ENCODE assay signal across 18 cellular contexts in the genomic region with DNA sequence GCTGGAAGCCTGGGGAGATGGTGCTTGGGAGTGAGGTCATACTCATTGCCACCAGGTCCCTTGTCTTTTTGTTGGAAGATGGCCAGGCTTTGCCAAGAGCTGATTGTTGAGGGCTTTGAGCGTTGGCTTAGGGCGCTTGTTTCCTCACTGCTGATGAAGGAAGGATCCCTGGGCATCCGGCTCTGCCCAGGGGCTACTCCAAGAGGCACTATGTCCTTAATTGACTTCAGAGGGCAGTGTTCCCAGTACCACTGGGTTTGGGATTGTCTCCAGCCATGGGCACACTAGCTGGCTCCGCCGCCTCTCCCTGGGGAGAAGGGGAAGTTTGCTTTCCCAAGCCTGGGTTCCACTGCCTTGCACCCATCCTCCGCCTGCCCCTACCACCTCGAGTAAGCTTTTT. TPM values are rescaled to one million over a fixed set of nuclear protein-coding genes. Genes with fewer than 3 reads are reported as not detected.
A peak's percentile ranks its signal among the peaks of the same experiment; 100 is the strongest.
DNase-seq lines count a peak whose midpoint lies in the region; ATAC-seq and TF ChIP-seq lines count a peak whose summit lies in the region.
"Had no signal": no experiment of that assay in that cellular context is flagged by ENCODE, and none has a peak within 500 bp of the region (broad histone marks: within the 10 kb centered on the region; RNA-seq: fewer than 3 reads in every experiment).

No MANE protein-coding gene starts in this region.

- DNase-seq in NCI-H2029 (lab: John Stamatoyannopoulos, UW), result peak; percentile 29
- DNase-seq in head of caudate nucleus, result peak in 27 of 42 donors; percentile 6 to 75 (median 35)
- DNase-seq in putamen (ENCODE audit: low spot score), result peak; percentile 59
- DNase-seq in GM19238 (ENCODE audit: insufficient read length, low spot score), result no peak
- DNase-seq in dermis blood vessel endothelial cell, result no peak
- DNase-seq: DMS79; GDM1; GM23248; NCI-H1436; NCI-H2081 treated with DMSO at 0.1 percent for 48 hours; NCI-H226; NCI-H526; NK-92 treated with Interleukin-12 subunit alpha and Interleukin-12 subunit beta, amount 100 ng/mL, for 24 hours; OCI-M1 had no signal

- ATAC-seq in HG03196 (IDR thresholded peaks at IDR 0.05; ENCODE audit: unreplicated experiment), result no peak
- ATAC-seq: HCT116 had no signal

- H3K27ac ChIP-seq in C4-2B, result peak overlapping the region; percentile 39
- H3K27ac ChIP-seq: GM23248, HL-60 had no signal

- no peak for TF ChIP-seq CTCF in C4-2B (conservative IDR thresholded peaks at IDR 0.05)

- intact Hi-C loops in head of caudate nucleus (cut with DNase I), result no loop called here

RNA-seq across cellular contexts. Expression of a gene that starts 57.2 kb away (rescaled TPM):
- 0.34 and 0.47 TPM in 2 replicates for total RNA-seq in dermis blood vessel endothelial cell

Comparison
In these comparisons a context has a peak if more than half of its experiments do, and no peak if none do; other contexts are left out.
1. DNase-seq: peak in NCI-H2029 (single experiment), head of caudate nucleus (27 of 42) and putamen (single experiment); none in GM19238 (single experiment) and dermis blood vessel endothelial cell (single experiment).